Comparison of ENCODE assay signal across 24 cellular contexts in genomic region chr2:79792097-79792496, GRCh38.
"Had no signal": no experiment of that assay in that cellular context is flagged by ENCODE, and none has a peak within 500 bp of the region (broad histone marks: within the 10 kb centered on the region; RNA-seq: fewer than 3 reads in every experiment).

No MANE protein-coding gene starts in this region.

- H3K4me3 ChIP-seq: dorsolateral prefrontal cortex, testis, transverse colon had no signal

- H3K9me3 Mint-ChIP-seq: neural crest cell had no signal

- FAIRE-seq: colon, frontal cortex had no signal

- H3K36me3 Mint-ChIP-seq: activated CD8-positive, alpha-beta memory T cell treated with anti-CD3 and anti-CD28 coated beads, Interleukin-2, amount 10 ng/mL, durations not matched to agents 7 days and 5 days; activated naive CD8-positive, alpha-beta T cell; naive thymus-derived CD8-positive, alpha-beta T cell had no signal

- DNase-seq: activated CD4-positive, alpha-beta T cell treated with anti-CD3 and anti-CD28 coated beads for 36 hours; activated CD4-positive, CD25-positive, alpha-beta regulatory T cell; activated CD8-positive, alpha-beta memory T cell treated with anti-CD3 and anti-CD28 coated beads, Interleukin-2, amount 10 ng/mL, durations not matched to agents 7 days and 5 days; activated CD8-positive, alpha-beta T cell treated with anti-CD3 and anti-CD28 coated beads, Interleukin-2, amount 10 ng/mL, durations not matched to agents 7 days and 5 days; activated naive CD4-positive, alpha-beta T cell; activated T-cell treated with anti-CD3 and anti-CD28 coated beads, Interleukin-2, amount 50 U/mL, for 48 hours; anterior cingulate cortex; dorsolateral prefrontal cortex; effector memory CD4-positive, alpha-beta T cell; islet precursor cell; mammary epithelial cell; naive thymus-derived CD8-positive, alpha-beta T cell; occipital lobe; right cardiac atrium; stimulated activated CD4-positive, alpha-beta T cell treated with anti-CD3 and anti-CD28 coated beads, Interleukin-2, amount 100 ng/mL, for 48 hours; stimulated activated naive CD4-positive, alpha-beta T cell treated with Interleukin-2 at 50 U/mL for 16 hours; T-helper 17 cell; T1000; testis; transverse colon had no signal

- H3K27ac ChIP-seq: testis had no signal

- H3K9me3 ChIP-seq: testis, transverse colon had no signal

- H3K27ac Mint-ChIP-seq: activated CD4-positive, alpha-beta T cell treated with anti-CD3 and anti-CD28 coated beads for 36 hours; activated CD8-positive, alpha-beta memory T cell treated with anti-CD3 and anti-CD28 coated beads, Interleukin-2, amount 10 ng/mL, durations not matched to agents 7 days and 5 days; activated CD8-positive, alpha-beta T cell treated with anti-CD3 and anti-CD28 coated beads, Interleukin-2, amount 10 ng/mL, durations not matched to agents 7 days and 5 days; activated naive CD8-positive, alpha-beta T cell; naive thymus-derived CD8-positive, alpha-beta T cell; T-helper 17 cell had no signal

- H3K36me3 ChIP-seq: transverse colon had no signal

- H3K27me3 Mint-ChIP-seq: activated CD4-positive, alpha-beta T cell treated with anti-CD3 and anti-CD28 coated beads for 36 hours; activated CD8-positive, alpha-beta memory T cell treated with anti-CD3 and anti-CD28 coated beads, Interleukin-2, amount 10 ng/mL, durations not matched to agents 7 days and 5 days; activated naive CD8-positive, alpha-beta T cell; naive thymus-derived CD8-positive, alpha-beta T cell; T-helper 17 cell had no signal

- H3K27me3 ChIP-seq: dorsolateral prefrontal cortex, testis, transverse colon had no signal

- H3K4me1 Mint-ChIP-seq: activated CD4-positive, alpha-beta T cell treated with anti-CD3 and anti-CD28 coated beads for 36 hours; activated CD8-positive, alpha-beta memory T cell treated with anti-CD3 and anti-CD28 coated beads, Interleukin-2, amount 10 ng/mL, durations not matched to agents 7 days and 5 days; T-helper 17 cell had no signal

- H3K4me1 ChIP-seq: testis had no signal

- H3K4me3 Mint-ChIP-seq: activated CD4-positive, alpha-beta T cell treated with anti-CD3 and anti-CD28 coated beads for 36 hours; activated CD8-positive, alpha-beta memory T cell treated with anti-CD3 and anti-CD28 coated beads, Interleukin-2, amount 10 ng/mL, durations not matched to agents 7 days and 5 days; activated CD8-positive, alpha-beta T cell treated with anti-CD3 and anti-CD28 coated beads, Interleukin-2, amount 10 ng/mL, durations not matched to agents 7 days and 5 days; activated naive CD8-positive, alpha-beta T cell; naive thymus-derived CD8-positive, alpha-beta T cell; neural crest cell; T-helper 17 cell had no signal

- ATAC-seq: activated CD4-positive, alpha-beta T cell treated with anti-CD3 and anti-CD28 coated beads for 36 hours; activated CD8-positive, alpha-beta memory T cell treated with anti-CD3 and anti-CD28 coated beads, Interleukin-2, amount 10 ng/mL, durations not matched to agents 7 days and 5 days; activated CD8-positive, alpha-beta T cell treated with anti-CD3 and anti-CD28 coated beads, Interleukin-2, amount 10 ng/mL, durations not matched to agents 7 days and 5 days; naive thymus-derived CD8-positive, alpha-beta T cell; right cardiac atrium; T-helper 17 cell had no signal
